ENCODE assay signal across 9 cellular contexts in the genomic region with DNA sequence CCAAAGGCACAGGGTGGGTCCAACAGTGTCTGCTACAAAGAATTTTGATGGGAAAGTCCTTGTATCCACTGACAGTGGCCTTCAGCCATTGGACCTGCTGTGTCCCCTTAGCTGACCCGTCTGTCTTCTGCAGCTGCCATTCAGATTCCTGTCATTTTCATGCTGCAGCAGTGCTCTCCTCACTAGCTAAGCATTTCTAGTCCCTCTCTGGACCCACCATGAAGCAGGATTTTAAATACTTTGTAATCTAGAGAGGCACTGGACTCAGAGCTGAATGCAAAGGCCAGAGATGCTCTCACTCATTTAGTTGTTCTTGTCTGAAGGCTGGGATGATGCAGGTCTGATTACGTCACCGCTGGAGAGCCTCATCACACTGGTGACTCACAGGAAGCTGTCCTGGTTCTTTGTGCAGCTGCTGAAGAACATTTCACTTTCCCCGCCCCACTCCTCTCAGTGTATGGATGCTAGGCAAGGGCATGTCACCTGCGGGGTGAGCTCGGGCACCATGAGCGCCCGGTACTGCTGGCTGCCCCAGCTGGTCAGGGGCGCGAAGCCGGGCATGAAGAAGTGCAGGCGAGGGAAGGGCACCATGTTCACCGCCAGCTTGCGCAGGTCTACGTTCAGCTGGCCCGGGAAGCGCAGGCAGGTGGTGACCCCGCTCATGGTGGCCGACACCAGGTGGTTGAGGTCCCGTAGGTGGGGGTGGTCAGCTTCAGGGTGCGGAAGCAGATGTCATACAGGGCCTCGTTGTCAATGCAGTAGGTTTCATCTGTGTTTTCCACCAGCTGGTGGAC. TPM values are rescaled to one million over a fixed set of nuclear protein-coding genes. Genes with fewer than 3 reads are reported as not detected.
DNase-seq lines count a peak whose midpoint lies in the region; ATAC-seq and TF ChIP-seq lines count a peak whose summit lies in the region.
"Had no signal": no experiment of that assay in that cellular context is flagged by ENCODE, and none has a peak within 500 bp of the region (broad histone marks: within the 10 kb centered on the region; RNA-seq: fewer than 3 reads in every experiment).

No MANE protein-coding gene starts in this region.

- H4K91ac ChIP-seq in IMR-90 (ENCODE audit: insufficient read depth, low read depth, low read length) = no peak overlapping the region

- DNase-seq in AG08395 (ENCODE audit: low spot score) (peak; percentile 90), IMR-90 (peak; percentile 98), glomerular visceral epithelial cell (ENCODE audit: extremely low spot score) (peak; percentile 60), upper lobe of right lung (no peak), NCI-H524 treated with DMSO at 0.1 percent for 48 hours (lab: John Stamatoyannopoulos, UW) (no peak), OCI-LY7 (ENCODE audit: low spot score) (no peak)
- peak; percentile 23 for DNase-seq in activated CD4-positive, alpha-beta T cell treated with anti-CD3 and anti-CD28 coated beads, Interleukin-2, amount 10 ng/mL, durations not matched to agents 7 days and 5 days

- H3K18ac ChIP-seq in IMR-90 (ENCODE audit: low read depth, low read length) = no peak overlapping the region

- TF ChIP-seq RAD21 in IMR-90 (IDR thresholded peaks at IDR 0.05; ENCODE audit: low read length) = no peak

- H4K20me1 ChIP-seq in IMR-90 (ENCODE audit: insufficient read depth, low read length) = no peaks in the 10 kb centered on the region
- no peaks in the 10 kb centered on the region for H4K20me1 ChIP-seq in OCI-LY7 (ENCODE audit: insufficient read depth, low read length)

- H3K14ac ChIP-seq in IMR-90 (replicated peaks; ENCODE audit: low read depth, low read length) = peak overlapping the region; percentile 14; the same call in 1 of the 2 replicates

- intact Hi-C loops in IMR-90 (cut with micrococcal nuclease) = no loop called here
- intact Hi-C loops in upper lobe of right lung (cut with DNase I) = no loop called here
- intact Hi-C loops in OCI-LY7 (cut with micrococcal nuclease; ENCODE audit: unreplicated experiment) = no loop called here

- H3K27ac ChIP-seq in IMR-90 (ENCODE audit: insufficient read depth, low read length) (no peak overlapping the region), upper lobe of right lung (no peak overlapping the region), OCI-LY7 (ENCODE audit: low read depth, low read length, poor library complexity, severe bottlenecking) (no peak overlapping the region)

- H4K5ac ChIP-seq in IMR-90 (ENCODE audit: low read depth, low read length) = no peak overlapping the region

- POLR2A ChIA-PET in IMR-90 (lab: Charles Lee; ENCODE audit: unreplicated experiment) = no interaction called here
- POLR2A ChIA-PET in activated CD4-positive, alpha-beta T cell treated with anti-CD3 and anti-CD28 coated beads, Interleukin-2, amount 10 ng/mL, durations not matched to agents 7 days and 5 days (lab: Charles Lee) = no interaction called here
- POLR2A ChIA-PET in OCI-LY7 (lab: Charles Lee) = interaction anchor here (1.0 kb wide), 1 partner anchor 71 kb away, joined by 4 read pairs; no protein-coding TSS in a partner anchor

- no peak overlapping the region; the same call in 2 of the 3 replicates for H2BK15ac ChIP-seq in IMR-90 (ENCODE audit: low read depth, low read length)

- H3K4ac ChIP-seq in IMR-90 (ENCODE audit: low read depth, low read length) = no peak overlapping the region

- H2AK5ac ChIP-seq in IMR-90 (ENCODE audit: low read depth, low read length) = 0 out of 2 replicates have a peak overlapping the region, but pooled peaks have one; percentile 18

- H3K36me3 ChIP-seq in IMR-90 (ENCODE audit: control insufficient read depth, insufficient read depth, low read length) = no peaks in the 10 kb centered on the region
- no peaks in the 10 kb centered on the region for H3K36me3 ChIP-seq in upper lobe of right lung
- H3K36me3 ChIP-seq in OCI-LY7 (ENCODE audit: insufficient read depth, low read length) = no peaks in the 10 kb centered on the region

- H3K4me1 ChIP-seq in IMR-90 (ENCODE audit: control insufficient read depth, insufficient read depth, low read length) = no peaks in the 10 kb centered on the region
- H3K4me1 ChIP-seq in upper lobe of right lung = no peaks in the 10 kb centered on the region
- peaks cover 7% of the 10 kb centered on the region for H3K4me1 ChIP-seq in OCI-LY7 (ENCODE audit: insufficient read depth, low read length, poor library complexity, severe bottlenecking)

- no peaks in the 10 kb centered on the region for H3K79me2 ChIP-seq in OCI-LY7 (ENCODE audit: insufficient read depth, low read depth, low read length)

- no peaks in the 10 kb centered on the region for H3K9me3 ChIP-seq in IMR-90 (ENCODE audit: control insufficient read depth, insufficient read depth, low read length)
- no peaks in the 10 kb centered on the region for H3K9me3 ChIP-seq in upper lobe of right lung
- no peaks in the 10 kb centered on the region for H3K9me3 ChIP-seq in OCI-LY7 (ENCODE audit: low read length)

- H2AFZ ChIP-seq in IMR-90 (replicated peaks; ENCODE audit: low read length, poor library complexity) (peak overlapping the region; percentile 73), OCI-LY7 (ENCODE audit: low read length) (no peak overlapping the region)

- H2AK9ac ChIP-seq in IMR-90 (replicated peaks; ENCODE audit: low read depth, low read length, poor library complexity) = peak overlapping the region; percentile 15

- no peak overlapping the region for H2BK120ac ChIP-seq in IMR-90 (ENCODE audit: low read depth, low read length)

- TF ChIP-seq POLR2A in IMR-90 (IDR thresholded peaks at IDR 0.05; ENCODE audit: low read depth, low read length) = no peak

- H3K4me1 Mint-ChIP-seq in activated CD4-positive, alpha-beta T cell treated with anti-CD3 and anti-CD28 coated beads, Interleukin-2, amount 10 ng/mL, durations not matched to agents 7 days and 5 days = peaks cover 5% of the 10 kb centered on the region

- H3K56ac ChIP-seq in IMR-90 (ENCODE audit: extremely low read depth, insufficient read depth, low read length) = no peak overlapping the region

- WGBS in IMR-90 (ENCODE audit: extremely low coverage in 2 of 2, insufficient read length in 1 of 2), 2 experiments = 91% methylated on average over 7 of the region's 22 CpGs; no CpG with 5 or more reads in 1 of the 2 experiments

- no peak for TF ChIP-seq CTCF in IMR-90 (conservative IDR thresholded peaks at IDR 0.05; ENCODE audit: low read depth, low read length)
- TF ChIP-seq CTCF in upper lobe of right lung (IDR thresholded peaks at IDR 0.05) = no peak
- no peak for TF ChIP-seq CTCF in OCI-LY7 (conservative IDR thresholded peaks at IDR 0.05; ENCODE audit: low read length)

- 0 out of 2 replicates have a peak overlapping the region, but pooled peaks have one; percentile 3 for H2BK20ac ChIP-seq in IMR-90 (ENCODE audit: low read depth, low read length)

- H3K9me1 ChIP-seq in IMR-90 (ENCODE audit: insufficient read depth, low read length) = 0 out of 2 replicates have a peak, but pooled peaks cover 3% of the 10 kb centered on the region

- no peak overlapping the region for H3K4me3 Mint-ChIP-seq in activated CD4-positive, alpha-beta T cell treated with anti-CD3 and anti-CD28 coated beads, Interleukin-2, amount 10 ng/mL, durations not matched to agents 7 days and 5 days

- H3K9ac ChIP-seq in IMR-90 (ENCODE audit: low read depth, low read length) = no peak overlapping the region

- H3K27ac Mint-ChIP-seq in activated CD4-positive, alpha-beta T cell treated with anti-CD3 and anti-CD28 coated beads, Interleukin-2, amount 10 ng/mL, durations not matched to agents 7 days and 5 days = no peak overlapping the region

- CTCF ChIA-PET in IMR-90 (lab: Yijun Ruan, JAX) = interaction anchor here (0.6 kb wide), 2 partner anchors 37 to 53 kb away, joined by 3 read pairs; no protein-coding TSS in a partner anchor
- CTCF ChIA-PET in activated CD4-positive, alpha-beta T cell treated with anti-CD3 and anti-CD28 coated beads, Interleukin-2, amount 10 ng/mL, durations not matched to agents 7 days and 5 days (lab: Charles Lee) = interaction anchor here (0.6 to 1.3 kb wide), 3 partner anchors 11 to 75 kb away, joined by 3 read pairs; no protein-coding TSS in a partner anchor
- CTCF ChIA-PET in OCI-LY7 (lab: Charles Lee; ENCODE audit: unreplicated experiment) = no interaction called here

- in situ Hi-C loops in IMR-90 (cut with MboI; ENCODE audit: low sequenced_read_pairs) = no loop called here

- no TSS peak for BruUV-seq in IMR-90 (replicated peaks; lab: Mats Ljungman, UMichigan)
- BruUV-seq in OCI-LY7 (replicated peaks; lab: Mats Ljungman, UMichigan) = no TSS peak

- H4K8ac ChIP-seq in IMR-90 (ENCODE audit: low read depth in 2 of 2, low read length in 2 of 2) = no peak overlapping the region

- no peak overlapping the region for H3K4me3 ChIP-seq in IMR-90 (ENCODE audit: insufficient read depth, low read depth, low read length)
- H3K4me3 ChIP-seq in upper lobe of right lung = no peak overlapping the region
- no peak overlapping the region for H3K4me3 ChIP-seq in OCI-LY7 (ENCODE audit: low read depth, low read length, poor library complexity, severe bottlenecking)

- H3K27me3 ChIP-seq in IMR-90 (ENCODE audit: control insufficient read depth, insufficient read depth, low read length) (peaks cover 3% of the 10 kb centered on the region; the same call in 1 of the 2 replicates), upper lobe of right lung (no peaks in the 10 kb centered on the region)

- no peak overlapping the region for H3K4me2 ChIP-seq in IMR-90 (ENCODE audit: low read depth, low read length)
- no peak overlapping the region for H3K4me2 ChIP-seq in OCI-LY7 (ENCODE audit: low read length)

- ATAC-seq in IMR-90 (ENCODE audit: low read depth) = peak; percentile 97
- peak; percentile 52 for ATAC-seq in upper lobe of right lung
- no peak for ATAC-seq in GM18870 (IDR thresholded peaks at IDR 0.05; ENCODE audit: unreplicated experiment)

- H3K9me3 Mint-ChIP-seq in activated CD4-positive, alpha-beta T cell treated with anti-CD3 and anti-CD28 coated beads, Interleukin-2, amount 10 ng/mL, durations not matched to agents 7 days and 5 days = no peaks in the 10 kb centered on the region

- peaks cover 2% of the 10 kb centered on the region for H3K27me3 Mint-ChIP-seq in activated CD4-positive, alpha-beta T cell treated with anti-CD3 and anti-CD28 coated beads, Interleukin-2, amount 10 ng/mL, durations not matched to agents 7 days and 5 days

- H3K36me3 Mint-ChIP-seq in activated CD4-positive, alpha-beta T cell treated with anti-CD3 and anti-CD28 coated beads, Interleukin-2, amount 10 ng/mL, durations not matched to agents 7 days and 5 days (ENCODE audit: low read depth) = no peaks in the 10 kb centered on the region

- H3K23ac ChIP-seq in IMR-90 (ENCODE audit: low read depth, low read length) = no peak overlapping the region

- H3K9me2 ChIP-seq in OCI-LY7 (ENCODE audit: insufficient read depth, low read length) = no peaks in the 10 kb centered on the region

- no peaks in the 10 kb centered on the region for H3K79me1 ChIP-seq in IMR-90 (ENCODE audit: low read depth in 1 of 2, low read length in 2 of 2)

- H2BK5ac ChIP-seq in IMR-90 (ENCODE audit: low read depth, low read length, poor library complexity, severe bottlenecking) = no peak overlapping the region

- dilution Hi-C loops in IMR-90 (cut with HindIII; ENCODE audit: low sequenced_read_pairs, unreplicated experiment) = no loop called here

RNA-seq across cellular contexts. Expression of gene TUBB2A, which starts 19.4 kb away (rescaled TPM):
- total RNA-seq in IMR-90 (2012; rRNA removed) (164 and 182 TPM in 2 replicates), upper lobe of right lung (15.4 TPM), OCI-LY7 (2022) (23.3 and 24.8 TPM in 2 replicates)
- 264 and 300 TPM in 2 replicates for polyA plus RNA-seq in IMR-90 (2012; rRNA removed)
- 161 and 414 TPM in 2 replicates for polyA plus RNA-seq in IMR-90 (2012; cell fraction: cytosol; rRNA removed)
- polyA plus RNA-seq in IMR-90 (2012; cell fraction: nucleus; rRNA removed; ENCODE audit: low replicate concordance) = 339 and 399 TPM in 2 replicates
- total RNA-seq in activated CD4-positive, alpha-beta T cell treated with anti-CD3 and anti-CD28 coated beads, Interleukin-2, amount 10 ng/mL, durations not matched to agents 7 days and 5 days = 1 to 10 TPM in 1 of 2 experiments, under 1 TPM in 1; 0.69 to 1.2 TPM
- 33.0 and 42.1 TPM in 2 replicates for total RNA-seq in OCI-LY7 (2014; rRNA removed; shearing (Covaris generic))

RNA-seq across cellular contexts. Expression of gene TUBB2B, which starts 50.7 kb away (rescaled TPM):
- total RNA-seq in IMR-90 (2012; rRNA removed) (13.3 and 13.6 TPM in 2 replicates), upper lobe of right lung (0.46 TPM), OCI-LY7 (2022) (0.27 and 0.33 TPM in 2 replicates)
- 19.0 and 21.1 TPM in 2 replicates for polyA plus RNA-seq in IMR-90 (2012; rRNA removed)
- polyA plus RNA-seq in IMR-90 (2012; cell fraction: cytosol; rRNA removed) = 11.8 and 40.1 TPM in 2 replicates
- polyA plus RNA-seq in IMR-90 (2012; cell fraction: nucleus; rRNA removed; ENCODE audit: low replicate concordance) = 16.8 and 23.0 TPM in 2 replicates
- not detected for total RNA-seq in activated CD4-positive, alpha-beta T cell treated with anti-CD3 and anti-CD28 coated beads, Interleukin-2, amount 10 ng/mL, durations not matched to agents 7 days and 5 days
- not detected in 2 replicates for total RNA-seq in OCI-LY7 (2014; rRNA removed; shearing (Covaris generic))
- total RNA-seq: activated CD8-positive, alpha-beta memory T cell treated with anti-CD3 and anti-CD28 coated beads for 36 hours had no signal

RNA-seq across cellular contexts. Expression of gene BPHL, which starts 58.2 kb away (rescaled TPM):
- 15.8 and 16.3 TPM in 2 replicates for total RNA-seq in IMR-90 (2012; rRNA removed)
- 13.8 and 14.7 TPM in 2 replicates for polyA plus RNA-seq in IMR-90 (2012; rRNA removed)
- 7.0 and 8.4 TPM in 2 replicates for polyA plus RNA-seq in IMR-90 (2012; cell fraction: cytosol; rRNA removed)
- 9.6 and 25.1 TPM in 2 replicates for polyA plus RNA-seq in IMR-90 (2012; cell fraction: nucleus; rRNA removed; ENCODE audit: low replicate concordance)
- 1 to 10 TPM; 8.1 to 8.4 TPM for total RNA-seq in activated CD4-positive, alpha-beta T cell treated with anti-CD3 and anti-CD28 coated beads, Interleukin-2, amount 10 ng/mL, durations not matched to agents 7 days and 5 days
- total RNA-seq in upper lobe of right lung = 7.6 TPM
- total RNA-seq in OCI-LY7 (2014; rRNA removed; shearing (Covaris generic)) = 9.7 and 12.3 TPM in 2 replicates
- total RNA-seq in OCI-LY7 (2022) = 17.5 and 20.9 TPM in 2 replicates

Comparison
In these comparisons a context has a peak if more than half of its experiments do, and no peak if none do; other contexts are left out.
1. DNase-seq: peak in AG08395 (single experiment), IMR-90 (single experiment), activated CD4-positive, alpha-beta T cell treated with anti-CD3 and anti-CD28 coated beads, Interleukin-2, amount 10 ng/mL, durations not matched to agents 7 days and 5 days (single experiment) and glomerular visceral epithelial cell (single experiment); none in upper lobe of right lung (single experiment), NCI-H524 treated with DMSO at 0.1 percent for 48 hours (single experiment) and OCI-LY7 (single experiment).